ENCODE assay signal across 10 cellular contexts in genomic region chr11:124725719-124726105, GRCh38. TPM values are rescaled to one million over a fixed set of nuclear protein-coding genes. Genes with fewer than 3 reads are reported as not detected.
A peak's percentile ranks its signal among the peaks of the same experiment; 100 is the strongest.
DNase-seq lines count a peak whose midpoint lies in the region; ATAC-seq and TF ChIP-seq lines count a peak whose summit lies in the region.
"Had no signal": no experiment of that assay in that cellular context is flagged by ENCODE, and none has a peak within 500 bp of the region (broad histone marks: within the 10 kb centered on the region; RNA-seq: fewer than 3 reads in every experiment).

No MANE protein-coding gene starts in this region.

- H3K4me3 Mint-ChIP-seq in activated T-helper 1 cell treated with anti-CD3 and anti-CD28 coated beads, Interleukin-12 subunit alpha, Interleukin-12 subunit beta, Interleukin-2, Interleukin-4 antibody, amounts not matched to agents 30 ng/mL and 10 ng/mL and 1 ng/mL, durations not matched to agents 14 hours and 24 hours and 36 hours = no peak overlapping the region

- no peak for TF ChIP-seq CTCF in NB4 (IDR thresholded peaks at IDR 0.05; ENCODE audit: low read depth, low read length)
- TF ChIP-seq CTCF in fibroblast of lung (conservative IDR thresholded peaks at IDR 0.05 in 1 of 2, IDR thresholded peaks at IDR 0.05 in 1 of 2; ENCODE audit: low read depth in 1 of 2, low read length in 2 of 2) = no peak
- TF ChIP-seq CTCF in tibial artery (IDR thresholded peaks at IDR 0.05) = no peak
- TF ChIP-seq CTCF in gastroesophageal sphincter (IDR thresholded peaks at IDR 0.05) = no peak

- TF ChIP-seq POLR2A in NB4 (IDR thresholded peaks at IDR 0.05; ENCODE audit: extremely low read depth, insufficient read length) (no peak), gastroesophageal sphincter (IDR thresholded peaks at IDR 0.05) (no peak)

- H3K9ac ChIP-seq in fibroblast of lung (ENCODE audit: insufficient read depth, low read length) = no peak overlapping the region

- intact Hi-C loops in tibial artery (cut with DNase I; ENCODE audit: low total_unique reads) = no loop called here
- intact Hi-C loops in activated T-helper 1 cell treated with anti-CD3 and anti-CD28 coated beads, Interleukin-12 subunit alpha, Interleukin-12 subunit beta, Interleukin-2, Interleukin-4 antibody, amounts not matched to agents 30 ng/mL and 10 ng/mL and 1 ng/mL, durations not matched to agents 14 hours and 24 hours and 36 hours (cut with micrococcal nuclease) = no loop called here

- no peaks in the 10 kb centered on the region for H3K4me1 Mint-ChIP-seq in activated T-helper 1 cell treated with anti-CD3 and anti-CD28 coated beads, Interleukin-12 subunit alpha, Interleukin-12 subunit beta, Interleukin-2, Interleukin-4 antibody, amounts not matched to agents 30 ng/mL and 10 ng/mL and 1 ng/mL, durations not matched to agents 14 hours and 24 hours and 36 hours (ENCODE audit: low read depth)

- H3K27me3 ChIP-seq in fibroblast of lung (ENCODE audit: control insufficient read depth, insufficient read depth, low read length) = peaks cover 33% of the 10 kb centered on the region
- H3K27me3 ChIP-seq in tibial artery = no peaks in the 10 kb centered on the region
- H3K27me3 ChIP-seq in gastroesophageal sphincter = peaks cover 71% of the 10 kb centered on the region

- H3K27ac ChIP-seq in fibroblast of lung (ENCODE audit: insufficient read depth, low read length) (no peak overlapping the region), tibial artery (peak overlapping the region; percentile 45 to 58), gastroesophageal sphincter (no peak overlapping the region)
- H3K27ac ChIP-seq: A549 had no signal

- no peaks in the 10 kb centered on the region for H3K36me3 Mint-ChIP-seq in activated T-helper 1 cell treated with anti-CD3 and anti-CD28 coated beads, Interleukin-12 subunit alpha, Interleukin-12 subunit beta, Interleukin-2, Interleukin-4 antibody, amounts not matched to agents 30 ng/mL and 10 ng/mL and 1 ng/mL, durations not matched to agents 14 hours and 24 hours and 36 hours (ENCODE audit: low read depth)

- DNase-seq in NOMO-1 (lab: John Stamatoyannopoulos, UW; ENCODE audit: unreplicated experiment in 2 of 2) (peak; percentile 31), NOMO-1 treated with DMSO at 0.1 percent for 48 hours (lab: John Stamatoyannopoulos, UW; ENCODE audit: unreplicated experiment) (no peak), NB4 (ENCODE audit: low read depth) (peak; percentile 80), fibroblast of lung (ENCODE audit: low read depth in 2 of 2) (peak; percentile 34 to 59), tibial artery (no peak), DMS153 (lab: John Stamatoyannopoulos, UW) (no peak)
- no peak for DNase-seq in activated T-helper 1 cell treated with anti-CD3 and anti-CD28 coated beads, Interleukin-12 subunit alpha, Interleukin-12 subunit beta, Interleukin-2, Interleukin-4 antibody, amounts not matched to agents 30 ng/mL and 10 ng/mL and 1 ng/mL, durations not matched to agents 14 hours and 24 hours and 36 hours (ENCODE audit: low spot score)
- DNase-seq: stimulated activated CD4-positive, alpha-beta T cell treated with anti-CD3 and anti-CD28 coated beads, Interleukin-12 subunit alpha, Interleukin-12 subunit beta, amount 100 ng/mL, for 4 hours had no signal

- peaks cover 15% of the 10 kb centered on the region for H3K27me3 Mint-ChIP-seq in activated T-helper 1 cell treated with anti-CD3 and anti-CD28 coated beads, Interleukin-12 subunit alpha, Interleukin-12 subunit beta, Interleukin-2, Interleukin-4 antibody, amounts not matched to agents 30 ng/mL and 10 ng/mL and 1 ng/mL, durations not matched to agents 14 hours and 24 hours and 36 hours (ENCODE audit: insufficient read depth)

- H3K9me3 ChIP-seq in fibroblast of lung (ENCODE audit: control insufficient read depth, insufficient read depth, low read depth, low read length) (no peaks in the 10 kb centered on the region), tibial artery (no peaks in the 10 kb centered on the region), gastroesophageal sphincter (no peaks in the 10 kb centered on the region)
- H3K9me3 ChIP-seq: A549 had no signal

- H2AFZ ChIP-seq in fibroblast of lung (ENCODE audit: low read length) = no peak overlapping the region

- H3K36me3 ChIP-seq in fibroblast of lung (ENCODE audit: control insufficient read depth, insufficient read depth, low read length) (no peaks in the 10 kb centered on the region), tibial artery (no peaks in the 10 kb centered on the region), gastroesophageal sphincter (no peaks in the 10 kb centered on the region)

- no peaks in the 10 kb centered on the region for H3K9me3 Mint-ChIP-seq in activated T-helper 1 cell treated with anti-CD3 and anti-CD28 coated beads, Interleukin-12 subunit alpha, Interleukin-12 subunit beta, Interleukin-2, Interleukin-4 antibody, amounts not matched to agents 30 ng/mL and 10 ng/mL and 1 ng/mL, durations not matched to agents 14 hours and 24 hours and 36 hours

- WGBS in gastroesophageal sphincter (ENCODE audit: low coverage in 1 of 2), 2 donors = 12 to 21% methylated on average over 6 of the region's 6 CpGs

- peak overlapping the region; percentile 30 for H3K4me3 ChIP-seq in NB4 (ENCODE audit: low read depth, low read length)
- no peak overlapping the region for H3K4me3 ChIP-seq in fibroblast of lung (replicated peaks in 1 of 4; ENCODE audit: control extremely low read depth in 1 of 4, insufficient read depth in 1 of 4, low read depth in 3 of 4, low read length in 4 of 4)
- no peak overlapping the region for H3K4me3 ChIP-seq in tibial artery
- H3K4me3 ChIP-seq in gastroesophageal sphincter = no peak overlapping the region
- H3K4me3 ChIP-seq: A549 had no signal

- H3K27ac Mint-ChIP-seq in activated T-helper 1 cell treated with anti-CD3 and anti-CD28 coated beads, Interleukin-12 subunit alpha, Interleukin-12 subunit beta, Interleukin-2, Interleukin-4 antibody, amounts not matched to agents 30 ng/mL and 10 ng/mL and 1 ng/mL, durations not matched to agents 14 hours and 24 hours and 36 hours = no peak overlapping the region

- H3K4me1 ChIP-seq in fibroblast of lung (ENCODE audit: control insufficient read depth, extremely low read depth, insufficient read depth, low read length) (peaks cover 3% of the 10 kb centered on the region), tibial artery (peaks cover 5 to 25% (median 17%) of the 10 kb centered on the region in 4 donors), gastroesophageal sphincter (peaks cover 0 to 8% (median 0%) of the 10 kb centered on the region in 3 donors)

- peak overlapping the region; percentile 1 for H3K4me2 ChIP-seq in fibroblast of lung (ENCODE audit: extremely low read depth, insufficient read depth, low read length)
- H3K4me2 ChIP-seq: A549 had no signal

- ATAC-seq in gastroesophageal sphincter = no peak
- ATAC-seq: A549 had no signal

- no peaks in the 10 kb centered on the region for H4K20me1 ChIP-seq in fibroblast of lung (ENCODE audit: control insufficient read depth, extremely low read depth, insufficient read depth, low read length)

- no peak for TF ChIP-seq EP300 in gastroesophageal sphincter (IDR thresholded peaks at IDR 0.05)

- no peaks in the 10 kb centered on the region for H3K79me2 ChIP-seq in fibroblast of lung (ENCODE audit: control insufficient read depth, insufficient read depth, low read length)

RNA-seq across cellular contexts. Expression of gene NRGN, which starts 14.0 kb away (rescaled TPM):
- total RNA-seq in fibroblast of lung (0.17 TPM in 1 of 2 replicates, not detected in the other), gastroesophageal sphincter (1 to 10 TPM in 3 of 4 donors, under 1 TPM in 1; 0.66 to 2.4 (median 1.8) TPM)
- 4.9 and 10.8 TPM in 2 replicates for polyA plus RNA-seq in fibroblast of lung
- 10.9 and 21.1 TPM in 2 replicates for polyA plus RNA-seq in fibroblast of lung (2012)
- polyA minus RNA-seq in fibroblast of lung (ENCODE audit: low replicate concordance) = 16.6 and 16.8 TPM in 2 replicates
- 3.9 and 6.1 TPM in 2 replicates for total RNA-seq in activated T-helper 1 cell treated with anti-CD3 and anti-CD28 coated beads, Interleukin-12 subunit alpha, Interleukin-12 subunit beta, Interleukin-2, Interleukin-4 antibody, amounts not matched to agents 30 ng/mL and 10 ng/mL and 1 ng/mL, durations not matched to agents 14 hours and 24 hours and 36 hours

RNA-seq across cellular contexts. Expression of gene VSIG2, which starts 26.3 kb away (rescaled TPM):
- total RNA-seq in fibroblast of lung (not detected in 2 replicates), gastroesophageal sphincter (1 to 10 TPM in 2 of 4 donors, under 1 TPM in 1, not detected in 1; 0.58 to 3.2 (median 1.2) TPM)
- 0.06 TPM in 1 of 2 replicates, not detected in the other for polyA plus RNA-seq in fibroblast of lung
- polyA plus RNA-seq in fibroblast of lung (2012) = 0.09 and 0.15 TPM in 2 replicates
- not detected in 2 replicates for polyA minus RNA-seq in fibroblast of lung (ENCODE audit: low replicate concordance)
- not detected in 2 replicates for total RNA-seq in activated T-helper 1 cell treated with anti-CD3 and anti-CD28 coated beads, Interleukin-12 subunit alpha, Interleukin-12 subunit beta, Interleukin-2, Interleukin-4 antibody, amounts not matched to agents 30 ng/mL and 10 ng/mL and 1 ng/mL, durations not matched to agents 14 hours and 24 hours and 36 hours
- polyA plus RNA-seq: A549 had no signal

RNA-seq across cellular contexts. Expression of gene ESAM, which starts 36.4 kb away (rescaled TPM):
- total RNA-seq in fibroblast of lung (under 0.01 and 0.26 TPM in 2 replicates), gastroesophageal sphincter (10 to 100 TPM in 3 of 4 donors, 1 to 10 TPM in 1; 9.8 to 38.4 (median 22.4) TPM)
- 0.10 and 2.7 TPM in 2 replicates for polyA plus RNA-seq in fibroblast of lung
- 0.16 and 2.4 TPM in 2 replicates for polyA plus RNA-seq in fibroblast of lung (2012)
- 2.6 TPM in 1 of 2 replicates, not detected in the other for polyA minus RNA-seq in fibroblast of lung (ENCODE audit: low replicate concordance)
- 0.52 and 0.64 TPM in 2 replicates for total RNA-seq in activated T-helper 1 cell treated with anti-CD3 and anti-CD28 coated beads, Interleukin-12 subunit alpha, Interleukin-12 subunit beta, Interleukin-2, Interleukin-4 antibody, amounts not matched to agents 30 ng/mL and 10 ng/mL and 1 ng/mL, durations not matched to agents 14 hours and 24 hours and 36 hours

RNA-seq across cellular contexts. Expression of gene SPA17, which starts 52.0 kb away (rescaled TPM):
- total RNA-seq in fibroblast of lung = 10.0 and 18.0 TPM in 2 replicates
- 19.1 and 27.0 TPM in 2 replicates for polyA plus RNA-seq in fibroblast of lung
- polyA plus RNA-seq in fibroblast of lung (2012) = 24.9 and 28.6 TPM in 2 replicates
- 0.11 TPM in 1 of 2 replicates, not detected in the other for polyA minus RNA-seq in fibroblast of lung (ENCODE audit: low replicate concordance)
- 1.7 and 2.4 TPM in 2 replicates for total RNA-seq in activated T-helper 1 cell treated with anti-CD3 and anti-CD28 coated beads, Interleukin-12 subunit alpha, Interleukin-12 subunit beta, Interleukin-2, Interleukin-4 antibody, amounts not matched to agents 30 ng/mL and 10 ng/mL and 1 ng/mL, durations not matched to agents 14 hours and 24 hours and 36 hours
- 10 to 100 TPM in 1 of 4 donors, 1 to 10 TPM in 3; 4.6 to 15.3 (median 7.4) TPM for total RNA-seq in gastroesophageal sphincter

RNA-seq across cellular contexts. Expression of gene SIAE, which starts 52.2 kb away (rescaled TPM):
- total RNA-seq in fibroblast of lung = 23.1 and 28.9 TPM in 2 replicates
- polyA plus RNA-seq in fibroblast of lung = 42.3 and 67.0 TPM in 2 replicates
- 18.2 and 33.0 TPM in 2 replicates for polyA plus RNA-seq in fibroblast of lung (2012)
- 12.3 and 23.8 TPM in 2 replicates for polyA minus RNA-seq in fibroblast of lung (ENCODE audit: low replicate concordance)
- total RNA-seq in activated T-helper 1 cell treated with anti-CD3 and anti-CD28 coated beads, Interleukin-12 subunit alpha, Interleukin-12 subunit beta, Interleukin-2, Interleukin-4 antibody, amounts not matched to agents 30 ng/mL and 10 ng/mL and 1 ng/mL, durations not matched to agents 14 hours and 24 hours and 36 hours = 4.9 and 5.2 TPM in 2 replicates
- total RNA-seq in gastroesophageal sphincter = 1 to 10 TPM; 2.7 to 7.5 (median 4.0) TPM

Comparison
In these comparisons a context has a peak if more than half of its experiments do, and no peak if none do; other contexts are left out.
1. DNase-seq: peak in NOMO-1 (2 of 2), NB4 (single experiment) and fibroblast of lung (2 of 2); none in NOMO-1 treated with DMSO at 0.1 percent for 48 hours (single experiment), tibial artery (0 of 2), activated T-helper 1 cell treated with anti-CD3 and anti-CD28 coated beads, Interleukin-12 subunit alpha, Interleukin-12 subunit beta, Interleukin-2, Interleukin-4 antibody, amounts not matched to agents 30 ng/mL and 10 ng/mL and 1 ng/mL, durations not matched to agents 14 hours and 24 hours and 36 hours (single experiment) and DMS153 (single experiment).
2. H3K27ac ChIP-seq: peak in tibial artery (2 of 2); none in fibroblast of lung (single experiment) and gastroesophageal sphincter (0 of 4).